17 cellular contexts compared by ENCODE assay signal in genomic region chr10:104013489-104013888, GRCh38. TPM values are rescaled to one million over a fixed set of nuclear protein-coding genes. Genes with fewer than 3 reads are reported as not detected.
DNase-seq lines count a peak whose midpoint lies in the region; ATAC-seq, FAIRE-seq and TF ChIP-seq lines count a peak whose summit lies in the region.
"Had no signal": no experiment of that assay in that cellular context is flagged by ENCODE, and none has a peak within 500 bp of the region (broad histone marks: within the 10 kb centered on the region; RNA-seq: fewer than 3 reads in every experiment).

No MANE protein-coding gene starts in this region.

- POLR2A ChIA-PET in HCT116 (lab: Charles Lee), result interaction anchor here (1.1 kb wide), 1 partner anchor 13 kb away, joined by 3 read pairs; no protein-coding TSS in a partner anchor

- ATAC-seq in HCT116, result peak; percentile 49; the same call in 1 of the 2 replicates
- peak; percentile 9 for ATAC-seq in omental fat pad (ENCODE audit: low FRiP score)

- H3K27me3 ChIP-seq in HCT116 (ENCODE audit: insufficient read depth, low read length), result no peaks in the 10 kb centered on the region

- no peak overlapping the region for H3K4me3 ChIP-seq in HCT116 (replicated peaks in 1 of 2; ENCODE audit: low read depth in 1 of 2, low read length in 2 of 2)
- H3K4me3 ChIP-seq: HAP-1 had no signal

- CTCF ChIA-PET in HCT116 (lab: Charles Lee), result interaction anchor here (1.0 to 1.6 kb wide), 2 partner anchors 12 to 15 kb away, joined by 4 read pairs; no protein-coding TSS in a partner anchor

- RAD21 ChIA-PET in HCT116 (lab: Charles Lee; ENCODE audit: low non-redundant PET in 1 of 2, low total read pairs in 2 of 2, uncharacterized antibody in 2 of 2, unreplicated experiment in 2 of 2), result no interaction called here

- H3K4me2 ChIP-seq in HCT116 (ENCODE audit: low read length), result no peak overlapping the region

- FAIRE-seq in GM12891 (lab: Jason Lieb, UNC), result peak; percentile 33
- FAIRE-seq in GM12892 (lab: Jason Lieb, UNC), result peak; percentile 58
- FAIRE-seq: H54 had no signal

- intact Hi-C loops in HCT116 (cut with micrococcal nuclease), result no loop called here

- TF ChIP-seq CTCF in HCT116 (IDR thresholded peaks at IDR 0.05 in 2 of 3, conservative IDR thresholded peaks at IDR 0.05 in 1 of 3; ENCODE audit: borderline replicate concordance in 1 of 3, insufficient read depth in 1 of 3, low read depth in 2 of 3, low read length in 2 of 3) (0 out of 6 replicates have a peak, but pooled peaks of 1 of the 3 experiments have one; percentile 16), omental fat pad (IDR thresholded peaks at IDR 0.05) (no peak)

- H3K9ac ChIP-seq in HCT116 (ENCODE audit: low read length), result no peak overlapping the region

- peaks cover 7 to 34% of the 10 kb centered on the region in 2 experiments; a peak in 3 of 4 replicates for H3K4me1 ChIP-seq in HCT116 (ENCODE audit: control insufficient read depth in 1 of 2, insufficient read depth in 2 of 2, low read length in 2 of 2)
- H3K4me1 ChIP-seq: HAP-1 had no signal

- no peaks in the 10 kb centered on the region for H3K9me3 ChIP-seq in HCT116 (ENCODE audit: control insufficient read depth in 1 of 2, insufficient read depth in 1 of 2, low read depth in 1 of 2, low read length in 2 of 2)
- H3K9me3 ChIP-seq: HAP-1 had no signal

- peaks cover 5% of the 10 kb centered on the region; the same call in 1 of the 2 replicates for H3K79me2 ChIP-seq in HCT116 (ENCODE audit: insufficient read depth, low read length)

- H3K9me2 ChIP-seq in HCT116 (ENCODE audit: insufficient read depth), result no peaks in the 10 kb centered on the region

- DNase-seq in GM12891 (ENCODE audit: insufficient read length, low spot score) (no peak), GM12892 (ENCODE audit: insufficient read length) (no peak), HCT116 (ENCODE audit: low read depth, low spot score) (no peak), omental fat pad (ENCODE audit: low spot score) (no peak), islet precursor cell (no peak)
- DNase-seq in stimulated activated CD4-positive, alpha-beta T cell treated with anti-CD3 and anti-CD28 coated beads, Interleukin-2, amount 100 ng/mL, for 24 hours, result no peak
- no peak for DNase-seq in stimulated activated CD4-positive, alpha-beta T cell treated with anti-CD3 and anti-CD28 coated beads, Interleukin-4, amount 100 ng/mL, for 4 hours
- DNase-seq: C1 segment of cervical spinal cord; Calu3; CD4-positive, alpha-beta memory T cell; COR-L47; DMS53; DMS79 treated with DMSO at 0.1 percent for 48 hours; GF-D8; GOT3 had no signal

- H3K36me3 ChIP-seq in HCT116 (ENCODE audit: control insufficient read depth in 1 of 2, insufficient read depth in 2 of 2, low read length in 2 of 2), result peaks cover 33 to 35% of the 10 kb centered on the region in 2 experiments
- H3K36me3 ChIP-seq: HAP-1 had no signal

- H3K27ac ChIP-seq in HCT116 (ENCODE audit: low read depth, low read length), result no peak overlapping the region

- 0 out of 2 replicates have a peak, but pooled peaks cover 5% of the 10 kb centered on the region for H4K20me1 ChIP-seq in HCT116 (ENCODE audit: insufficient read depth)

- H2AFZ ChIP-seq in HCT116 (ENCODE audit: low read depth, low read length, poor library complexity, severe bottlenecking), result no peak overlapping the region

- TF ChIP-seq POLR2A in GM12891 (IDR thresholded peaks at IDR 0.05; ENCODE audit: low read depth, low read length) (no peak), GM12892 (IDR thresholded peaks at IDR 0.05; ENCODE audit: low read depth, low read length) (no peak), HCT116 (IDR thresholded peaks at IDR 0.05; ENCODE audit: borderline replicate concordance, extremely low read depth, insufficient read depth, insufficient read length) (no peak)

- no TSS peak for BruUV-seq in HCT116 (replicated peaks; lab: Mats Ljungman, UMichigan)

- TF ChIP-seq RAD21 in HCT116 (IDR thresholded peaks at IDR 0.05; ENCODE audit: low read depth), result no peak

TF ChIP-seq in GM12891, 5 proteins besides CTCF, POLR2A, EP300 and RAD21:
- TF ChIP-seq TAF1 (IDR thresholded peaks at IDR 0.05; ENCODE audit: low read depth, low read length) (no peak), POLR2AphosphoS5 (IDR thresholded peaks at IDR 0.05; ENCODE audit: low read depth, low read length) (no peak), POU2F2 (IDR thresholded peaks at IDR 0.05; ENCODE audit: low read depth, low read length) (no peak), PAX5 (IDR thresholded peaks at IDR 0.05; ENCODE audit: insufficient read depth, low read length, severe bottlenecking) (no peak), SPI1 (IDR thresholded peaks at IDR 0.05; ENCODE audit: low read depth, low read length) (no peak)
TF ChIP-seq in GM12891: peak in this region for 0.

TF ChIP-seq in HCT116, 20 proteins besides CTCF, POLR2A, EP300 and RAD21:
- TF ChIP-seq SIN3A (IDR thresholded peaks at IDR 0.05; ENCODE audit: low read depth) (no peak), REST (IDR thresholded peaks at IDR 0.05; ENCODE audit: low read depth) (no peak), ZNF274 (IDR thresholded peaks at IDR 0.05; ENCODE audit: low read depth, low read length) (no peak), JUND (IDR thresholded peaks at IDR 0.05) (no peak), SRF (IDR thresholded peaks at IDR 0.05; ENCODE audit: low read depth) (no peak), EZH2phosphoT487 (IDR thresholded peaks at IDR 0.05; ENCODE audit: borderline replicate concordance) (no peak), CBX3 (IDR thresholded peaks at IDR 0.05; ENCODE audit: low read depth) (no peak), ZFX (IDR thresholded peaks at IDR 0.05) (no peak), CEBPB (IDR thresholded peaks at IDR 0.05; ENCODE audit: low read depth) (no peak)
TF ChIP-seq in HCT116: peak in this region for 0.

RNA-seq across cellular contexts. Expression of gene SLK, which starts 46.5 kb away (rescaled TPM):
- 6.1 TPM for polyA plus RNA-seq in GM12891 (2012; ENCODE audit: low read depth, missing spikeins)
- polyA plus RNA-seq in GM12892 (2012; ENCODE audit: missing spikeins), result 10.0 TPM
- total RNA-seq in HCT116 (2021; ENCODE audit: unreplicated experiment) (44.2 TPM), omental fat pad (10 to 100 TPM; 49.0 to 97.0 (median 61.8) TPM)
- 9.4 and 13.3 TPM in 2 replicates for polyA plus RNA-seq in HCT116 (2012)
